8 cellular contexts compared by ENCODE assay signal in genomic region chr3:10941972-10942371, GRCh38. TPM values are rescaled to one million over a fixed set of nuclear protein-coding genes. Genes with fewer than 3 reads are reported as not detected.
A peak's percentile ranks its signal among the peaks of the same experiment; 100 is the strongest.
DNase-seq lines count a peak whose midpoint lies in the region; TF ChIP-seq lines count a peak whose summit lies in the region.

No MANE protein-coding gene starts in this region.

- no peak overlapping the region for H3K4me2 ChIP-seq in Loucy (ENCODE audit: low read depth, low read length, poor library complexity, severe bottlenecking)

- H3K27me3 ChIP-seq in Loucy (ENCODE audit: insufficient read depth, low read length, poor library complexity, severe bottlenecking), result no peaks in the 10 kb centered on the region

- no peaks in the 10 kb centered on the region for H3K79me2 ChIP-seq in Loucy (ENCODE audit: insufficient read depth, low read length)

- no peaks in the 10 kb centered on the region for H3K9me2 ChIP-seq in Loucy (replicated peaks; ENCODE audit: low read depth, low read length)

- H3K4me3 ChIP-seq in Loucy (ENCODE audit: low read length, poor library complexity, severe bottlenecking), result no peak overlapping the region

- peak; percentile 70 for TF ChIP-seq CTCF in Loucy (conservative IDR thresholded peaks at IDR 0.05; ENCODE audit: low read length)

- intact Hi-C loops in posterior vena cava (cut with DNase I), result no loop called here

- no peak overlapping the region for H2AFZ ChIP-seq in Loucy (ENCODE audit: low read length)

- DNase-seq in ELR (ENCODE audit: low read depth) (peak; percentile 5), dermis blood vessel endothelial cell (peak; percentile 52), posterior vena cava (ENCODE audit: low spot score) (peak; percentile 59), NCI-H1105 (lab: John Stamatoyannopoulos, UW) (no peak), NCI-H2196 treated with DMSO at 0.1 percent for 48 hours (lab: John Stamatoyannopoulos, UW; ENCODE audit: unreplicated experiment) (no peak), cerebellum (ENCODE audit: low spot score) (no peak)
- DNase-seq in effector CD8-positive, alpha-beta T cell (lab: John Stamatoyannopoulos, UW), result no peak

- H3F3A ChIP-seq in Loucy (ENCODE audit: low read depth), result no peaks in the 10 kb centered on the region

- H3K4me1 ChIP-seq in Loucy (ENCODE audit: insufficient read depth, low read length, poor library complexity, severe bottlenecking), result no peaks in the 10 kb centered on the region

- no peaks in the 10 kb centered on the region for H3K36me3 ChIP-seq in Loucy (ENCODE audit: insufficient read depth, low read length)

- H3K9ac ChIP-seq in Loucy (ENCODE audit: low read depth, low read length, poor library complexity, severe bottlenecking), result no peak overlapping the region

- H3K9me3 ChIP-seq in Loucy (ENCODE audit: insufficient read depth, low read depth, low read length), result no peaks in the 10 kb centered on the region

- no peaks in the 10 kb centered on the region for H4K20me1 ChIP-seq in Loucy (ENCODE audit: insufficient read depth, low read length, poor library complexity, severe bottlenecking)

RNA-seq across cellular contexts. Expression of gene SLC6A1, which starts 50.6 kb away (rescaled TPM):
- total RNA-seq in dermis blood vessel endothelial cell (under 0.01 TPM in 1 of 2 replicates, not detected in the other), posterior vena cava (1 to 10 TPM; 1.2 to 1.3 TPM), cerebellum (167 TPM)

Comparison
In these comparisons a context has a peak if more than half of its experiments do, and no peak if none do; other contexts are left out.
1. DNase-seq: peak in ELR (single experiment), dermis blood vessel endothelial cell (single experiment) and posterior vena cava (single experiment); none in NCI-H1105 (single experiment), NCI-H2196 treated with DMSO at 0.1 percent for 48 hours (single experiment), cerebellum (single experiment) and effector CD8-positive, alpha-beta T cell (single experiment).
2. RNA of gene SLC6A1, which starts 50.6 kb away (total RNA-seq): 167 TPM in cerebellum (single experiment); 1.2 to 1.3 TPM in posterior vena cava and under 0.01 TPM in dermis blood vessel endothelial cell; every median in the first group is over 10 times any median in the second.